ENCODE assay signal across 1 cellular context in the genomic region with DNA sequence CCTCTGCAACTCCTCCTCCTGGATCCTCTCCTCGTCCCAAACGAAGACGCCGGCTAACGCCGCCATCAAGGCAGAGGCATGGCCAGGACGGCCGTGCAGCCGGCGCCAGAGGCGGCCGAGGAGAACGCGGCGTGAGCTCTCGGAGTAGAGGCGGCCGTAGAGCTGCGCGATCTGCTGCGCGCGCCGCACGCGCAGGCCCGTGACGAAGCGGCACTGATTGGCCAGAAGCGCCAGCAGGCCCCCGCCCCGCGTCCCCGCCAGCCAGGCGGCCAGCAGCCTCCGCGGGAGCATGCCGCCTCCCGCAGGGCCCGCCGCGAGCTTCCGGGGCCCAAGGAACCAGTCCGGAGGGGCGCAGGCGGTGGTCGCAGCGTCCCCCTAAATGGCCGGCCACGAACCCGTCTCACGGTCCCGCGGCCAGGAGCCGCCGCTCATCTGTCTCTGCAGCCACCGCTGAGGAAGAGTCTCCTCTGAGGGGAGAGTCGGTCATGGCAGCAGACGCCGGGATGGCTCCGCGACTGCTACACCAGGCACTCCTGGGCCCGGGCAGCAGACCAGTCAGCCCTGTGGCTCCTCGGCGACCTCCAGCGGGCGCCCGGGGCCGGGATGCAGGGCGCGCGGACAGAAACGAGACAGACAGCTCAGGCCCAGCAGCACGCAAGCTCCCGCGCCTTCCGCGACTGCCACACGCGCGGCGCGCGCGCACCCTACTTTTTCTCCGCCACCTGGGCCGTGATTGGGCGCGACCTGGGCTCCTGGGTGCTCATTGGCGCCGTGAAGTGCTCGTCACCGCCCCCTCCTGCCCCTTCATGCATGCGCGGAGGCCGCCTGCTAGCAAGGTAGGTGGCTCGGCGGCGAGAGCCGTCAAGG.
TF ChIP-seq lines count a peak whose summit lies in the region.

A gene with protein sequence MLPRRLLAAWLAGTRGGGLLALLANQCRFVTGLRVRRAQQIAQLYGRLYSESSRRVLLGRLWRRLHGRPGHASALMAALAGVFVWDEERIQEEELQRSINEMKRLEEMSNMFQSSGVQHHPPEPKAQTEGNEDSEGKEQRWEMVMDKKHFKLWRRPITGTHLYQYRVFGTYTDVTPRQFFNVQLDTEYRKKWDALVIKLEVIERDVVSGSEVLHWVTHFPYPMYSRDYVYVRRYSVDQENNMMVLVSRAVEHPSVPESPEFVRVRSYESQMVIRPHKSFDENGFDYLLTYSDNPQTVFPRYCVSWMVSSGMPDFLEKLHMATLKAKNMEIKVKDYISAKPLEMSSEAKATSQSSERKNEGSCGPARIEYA (minus strand): TSS at position 684 of the 867 bp plus-strand sequence. CDS start 393 bp downstream, at position 291.

TF ChIP-seq in K562, 482 proteins besides CTCF, POLR2A, EP300 and RAD21 (continued from another document and continues in another):
- TF ChIP-seq JUN (IDR thresholded peaks at IDR 0.05; ENCODE audit: borderline replicate concordance, low read depth, low read length) (peak; percentile 13; the same call in 1 of the 2 replicates), JUN (CRISPR knock-in tag; IDR thresholded peaks at IDR 0.05; ENCODE audit: borderline replicate concordance) (no peak; the same call in none of the 2 replicates), ZNF133 (CRISPR knock-in tag; IDR thresholded peaks at IDR 0.05) (no peak), ZBED1 (IDR thresholded peaks at IDR 0.05) (no peak), MCM5 (IDR thresholded peaks at IDR 0.05; ENCODE audit: low read depth) (no peak), TAF15 (IDR thresholded peaks at IDR 0.05; ENCODE audit: low read depth, low read length) (no peak), CEBPG (CRISPR knock-in tag; IDR thresholded peaks at IDR 0.05) (no peak), CEBPG (tag; conservative IDR thresholded peaks at IDR 0.05 in 1 of 2, IDR thresholded peaks at IDR 0.05 in 1 of 2) (no peak), OTX1 (CRISPR knock-in tag; IDR thresholded peaks at IDR 0.05) (no peak), HEY1 (CRISPR knock-in tag; IDR thresholded peaks at IDR 0.05; ENCODE audit: borderline replicate concordance) (no peak), U2AF2 (optimal IDR thresholded peaks at IDR 0.05; ENCODE audit: low read depth, low read length) (no peak), SNIP1 (IDR thresholded peaks at IDR 0.05; ENCODE audit: low read depth) (no peak), MEF2D (tag; conservative IDR thresholded peaks at IDR 0.05; ENCODE audit: low read depth) (no peak), GTF2F1 (IDR thresholded peaks at IDR 0.05; ENCODE audit: low read depth, low read length) (peak; percentile 58; the same call in 1 of the 2 replicates), ZNF174 (CRISPR knock-in tag; IDR thresholded peaks at IDR 0.05) (no peak), PCBP2 (IDR thresholded peaks at IDR 0.05; ENCODE audit: low read depth, low read length, poor library complexity, severe bottlenecking) (no peak), ZNF354B (CRISPR knock-in tag; IDR thresholded peaks at IDR 0.05) (no peak), ZNF24 (IDR thresholded peaks at IDR 0.05) (no peak), CHCHD3 (CRISPR knock-in tag; IDR thresholded peaks at IDR 0.05) (no peak), ZBTB17 (CRISPR knock-in tag; IDR thresholded peaks at IDR 0.05) (0 out of 2 replicates have a peak, but pooled peaks have one; percentile 60), XRCC4 (IDR thresholded peaks at IDR 0.05; ENCODE audit: extremely low read depth, insufficient read depth, insufficient read length) (no peak), POLR3A (IDR thresholded peaks at IDR 0.05; ENCODE audit: borderline replicate concordance, extremely low read depth, insufficient read depth, insufficient read length) (no peak), ZNF384 (IDR thresholded peaks at IDR 0.05; ENCODE audit: low read depth, low read length) (no peak), GABPA (tag; conservative IDR thresholded peaks at IDR 0.05; ENCODE audit: low read depth) (no peak; the same call in 1 of the 2 replicates), FOS (IDR thresholded peaks at IDR 0.05; ENCODE audit: extremely low read depth, insufficient read length) (peak; percentile 94), SRSF3 (IDR thresholded peaks at IDR 0.05; ENCODE audit: insufficient read depth, low read length) (no peak), HNRNPUL1 (IDR thresholded peaks at IDR 0.05; ENCODE audit: low read length) (no peak), ZNF134 (CRISPR knock-in tag; conservative IDR thresholded peaks at IDR 0.05) (no peak), C11orf30 (IDR thresholded peaks at IDR 0.05; ENCODE audit: low read depth) (peak; percentile 51; the same call in 1 of the 2 replicates), SIRT6 (IDR thresholded peaks at IDR 0.05; ENCODE audit: low read depth, low read length) (no peak)
- TF ChIP-seq, protein P1, sequence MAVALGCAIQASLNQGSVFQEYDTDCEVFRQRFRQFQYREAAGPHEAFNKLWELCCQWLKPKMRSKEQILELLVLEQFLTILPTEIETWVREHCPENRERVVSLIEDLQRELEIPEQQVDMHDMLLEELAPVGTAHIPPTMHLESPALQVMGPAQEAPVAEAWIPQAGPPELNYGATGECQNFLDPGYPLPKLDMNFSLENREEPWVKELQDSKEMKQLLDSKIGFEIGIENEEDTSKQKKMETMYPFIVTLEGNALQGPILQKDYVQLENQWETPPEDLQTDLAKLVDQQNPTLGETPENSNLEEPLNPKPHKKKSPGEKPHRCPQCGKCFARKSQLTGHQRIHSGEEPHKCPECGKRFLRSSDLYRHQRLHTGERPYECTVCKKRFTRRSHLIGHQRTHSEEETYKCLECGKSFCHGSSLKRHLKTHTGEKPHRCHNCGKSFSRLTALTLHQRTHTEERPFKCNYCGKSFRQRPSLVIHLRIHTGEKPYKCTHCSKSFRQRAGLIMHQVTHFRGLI (CRISPR knock-in tag; IDR thresholded peaks at IDR 0.05): no peak
- TF ChIP-seq, protein P2, sequence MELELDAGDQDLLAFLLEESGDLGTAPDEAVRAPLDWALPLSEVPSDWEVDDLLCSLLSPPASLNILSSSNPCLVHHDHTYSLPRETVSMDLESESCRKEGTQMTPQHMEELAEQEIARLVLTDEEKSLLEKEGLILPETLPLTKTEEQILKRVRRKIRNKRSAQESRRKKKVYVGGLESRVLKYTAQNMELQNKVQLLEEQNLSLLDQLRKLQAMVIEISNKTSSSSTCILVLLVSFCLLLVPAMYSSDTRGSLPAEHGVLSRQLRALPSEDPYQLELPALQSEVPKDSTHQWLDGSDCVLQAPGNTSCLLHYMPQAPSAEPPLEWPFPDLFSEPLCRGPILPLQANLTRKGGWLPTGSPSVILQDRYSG (tag; conservative IDR thresholded peaks at IDR 0.05; ENCODE audit: low read depth): no peak
- TF ChIP-seq, protein P3, sequence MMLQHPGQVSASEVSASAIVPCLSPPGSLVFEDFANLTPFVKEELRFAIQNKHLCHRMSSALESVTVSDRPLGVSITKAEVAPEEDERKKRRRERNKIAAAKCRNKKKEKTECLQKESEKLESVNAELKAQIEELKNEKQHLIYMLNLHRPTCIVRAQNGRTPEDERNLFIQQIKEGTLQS (IDR thresholded peaks at IDR 0.05): no peak
- TF ChIP-seq, protein P3 (CRISPR knock-in tag; conservative IDR thresholded peaks at IDR 0.05): no peak; the same call in 1 of the 2 replicates
- TF ChIP-seq, protein P4, sequence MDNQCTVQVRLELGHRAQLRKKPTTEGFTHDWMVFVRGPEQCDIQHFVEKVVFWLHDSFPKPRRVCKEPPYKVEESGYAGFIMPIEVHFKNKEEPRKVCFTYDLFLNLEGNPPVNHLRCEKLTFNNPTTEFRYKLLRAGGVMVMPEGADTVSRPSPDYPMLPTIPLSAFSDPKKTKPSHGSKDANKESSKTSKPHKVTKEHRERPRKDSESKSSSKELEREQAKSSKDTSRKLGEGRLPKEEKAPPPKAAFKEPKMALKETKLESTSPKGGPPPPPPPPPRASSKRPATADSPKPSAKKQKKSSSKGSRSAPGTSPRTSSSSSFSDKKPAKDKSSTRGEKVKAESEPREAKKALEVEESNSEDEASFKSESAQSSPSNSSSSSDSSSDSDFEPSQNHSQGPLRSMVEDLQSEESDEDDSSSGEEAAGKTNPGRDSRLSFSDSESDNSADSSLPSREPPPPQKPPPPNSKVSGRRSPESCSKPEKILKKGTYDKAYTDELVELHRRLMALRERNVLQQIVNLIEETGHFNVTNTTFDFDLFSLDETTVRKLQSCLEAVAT (IDR thresholded peaks at IDR 0.05): peak; percentile 15 to 53; a peak in 1 of 4 replicates
- TF ChIP-seq, protein P5, sequence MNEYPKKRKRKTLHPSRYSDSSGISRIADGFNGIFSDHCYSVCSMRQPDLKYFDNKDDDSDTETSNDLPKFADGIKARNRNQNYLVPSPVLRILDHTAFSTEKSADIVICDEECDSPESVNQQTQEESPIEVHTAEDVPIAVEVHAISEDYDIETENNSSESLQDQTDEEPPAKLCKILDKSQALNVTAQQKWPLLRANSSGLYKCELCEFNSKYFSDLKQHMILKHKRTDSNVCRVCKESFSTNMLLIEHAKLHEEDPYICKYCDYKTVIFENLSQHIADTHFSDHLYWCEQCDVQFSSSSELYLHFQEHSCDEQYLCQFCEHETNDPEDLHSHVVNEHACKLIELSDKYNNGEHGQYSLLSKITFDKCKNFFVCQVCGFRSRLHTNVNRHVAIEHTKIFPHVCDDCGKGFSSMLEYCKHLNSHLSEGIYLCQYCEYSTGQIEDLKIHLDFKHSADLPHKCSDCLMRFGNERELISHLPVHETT (CRISPR knock-in tag; conservative IDR thresholded peaks at IDR 0.05 in 1 of 2, IDR thresholded peaks at IDR 0.05 in 1 of 2): peak in 1 of 2 experiments; percentile 79; a peak in 1 of 4 replicates
- TF ChIP-seq, protein P6, sequence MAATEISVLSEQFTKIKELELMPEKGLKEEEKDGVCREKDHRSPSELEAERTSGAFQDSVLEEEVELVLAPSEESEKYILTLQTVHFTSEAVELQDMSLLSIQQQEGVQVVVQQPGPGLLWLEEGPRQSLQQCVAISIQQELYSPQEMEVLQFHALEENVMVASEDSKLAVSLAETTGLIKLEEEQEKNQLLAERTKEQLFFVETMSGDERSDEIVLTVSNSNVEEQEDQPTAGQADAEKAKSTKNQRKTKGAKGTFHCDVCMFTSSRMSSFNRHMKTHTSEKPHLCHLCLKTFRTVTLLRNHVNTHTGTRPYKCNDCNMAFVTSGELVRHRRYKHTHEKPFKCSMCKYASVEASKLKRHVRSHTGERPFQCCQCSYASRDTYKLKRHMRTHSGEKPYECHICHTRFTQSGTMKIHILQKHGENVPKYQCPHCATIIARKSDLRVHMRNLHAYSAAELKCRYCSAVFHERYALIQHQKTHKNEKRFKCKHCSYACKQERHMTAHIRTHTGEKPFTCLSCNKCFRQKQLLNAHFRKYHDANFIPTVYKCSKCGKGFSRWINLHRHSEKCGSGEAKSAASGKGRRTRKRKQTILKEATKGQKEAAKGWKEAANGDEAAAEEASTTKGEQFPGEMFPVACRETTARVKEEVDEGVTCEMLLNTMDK (IDR thresholded peaks at IDR 0.05; ENCODE audit: borderline replicate concordance, insufficient read depth, low read depth, low read length, poor library complexity, severe bottlenecking): no peak
- TF ChIP-seq, protein P7, sequence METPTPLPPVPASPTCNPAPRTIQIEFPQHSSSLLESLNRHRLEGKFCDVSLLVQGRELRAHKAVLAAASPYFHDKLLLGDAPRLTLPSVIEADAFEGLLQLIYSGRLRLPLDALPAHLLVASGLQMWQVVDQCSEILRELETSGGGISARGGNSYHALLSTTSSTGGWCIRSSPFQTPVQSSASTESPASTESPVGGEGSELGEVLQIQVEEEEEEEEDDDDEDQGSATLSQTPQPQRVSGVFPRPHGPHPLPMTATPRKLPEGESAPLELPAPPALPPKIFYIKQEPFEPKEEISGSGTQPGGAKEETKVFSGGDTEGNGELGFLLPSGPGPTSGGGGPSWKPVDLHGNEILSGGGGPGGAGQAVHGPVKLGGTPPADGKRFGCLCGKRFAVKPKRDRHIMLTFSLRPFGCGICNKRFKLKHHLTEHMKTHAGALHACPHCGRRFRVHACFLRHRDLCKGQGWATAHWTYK (CRISPR knock-in tag; IDR thresholded peaks at IDR 0.05): peak; percentile 34; the same call in 1 of the 2 replicates
- TF ChIP-seq, protein P8, sequence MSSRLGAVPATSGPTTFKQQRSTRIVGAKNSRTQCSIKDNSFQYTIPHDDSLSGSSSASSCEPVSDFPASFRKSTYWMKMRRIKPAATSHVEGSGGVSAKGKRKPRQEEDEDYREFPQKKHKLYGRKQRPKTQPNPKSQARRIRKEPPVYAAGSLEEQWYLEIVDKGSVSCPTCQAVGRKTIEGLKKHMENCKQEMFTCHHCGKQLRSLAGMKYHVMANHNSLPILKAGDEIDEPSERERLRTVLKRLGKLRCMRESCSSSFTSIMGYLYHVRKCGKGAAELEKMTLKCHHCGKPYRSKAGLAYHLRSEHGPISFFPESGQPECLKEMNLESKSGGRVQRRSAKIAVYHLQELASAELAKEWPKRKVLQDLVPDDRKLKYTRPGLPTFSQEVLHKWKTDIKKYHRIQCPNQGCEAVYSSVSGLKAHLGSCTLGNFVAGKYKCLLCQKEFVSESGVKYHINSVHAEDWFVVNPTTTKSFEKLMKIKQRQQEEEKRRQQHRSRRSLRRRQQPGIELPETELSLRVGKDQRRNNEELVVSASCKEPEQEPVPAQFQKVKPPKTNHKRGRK (tag; IDR thresholded peaks at IDR 0.05): no peak
- TF ChIP-seq, protein P9, sequence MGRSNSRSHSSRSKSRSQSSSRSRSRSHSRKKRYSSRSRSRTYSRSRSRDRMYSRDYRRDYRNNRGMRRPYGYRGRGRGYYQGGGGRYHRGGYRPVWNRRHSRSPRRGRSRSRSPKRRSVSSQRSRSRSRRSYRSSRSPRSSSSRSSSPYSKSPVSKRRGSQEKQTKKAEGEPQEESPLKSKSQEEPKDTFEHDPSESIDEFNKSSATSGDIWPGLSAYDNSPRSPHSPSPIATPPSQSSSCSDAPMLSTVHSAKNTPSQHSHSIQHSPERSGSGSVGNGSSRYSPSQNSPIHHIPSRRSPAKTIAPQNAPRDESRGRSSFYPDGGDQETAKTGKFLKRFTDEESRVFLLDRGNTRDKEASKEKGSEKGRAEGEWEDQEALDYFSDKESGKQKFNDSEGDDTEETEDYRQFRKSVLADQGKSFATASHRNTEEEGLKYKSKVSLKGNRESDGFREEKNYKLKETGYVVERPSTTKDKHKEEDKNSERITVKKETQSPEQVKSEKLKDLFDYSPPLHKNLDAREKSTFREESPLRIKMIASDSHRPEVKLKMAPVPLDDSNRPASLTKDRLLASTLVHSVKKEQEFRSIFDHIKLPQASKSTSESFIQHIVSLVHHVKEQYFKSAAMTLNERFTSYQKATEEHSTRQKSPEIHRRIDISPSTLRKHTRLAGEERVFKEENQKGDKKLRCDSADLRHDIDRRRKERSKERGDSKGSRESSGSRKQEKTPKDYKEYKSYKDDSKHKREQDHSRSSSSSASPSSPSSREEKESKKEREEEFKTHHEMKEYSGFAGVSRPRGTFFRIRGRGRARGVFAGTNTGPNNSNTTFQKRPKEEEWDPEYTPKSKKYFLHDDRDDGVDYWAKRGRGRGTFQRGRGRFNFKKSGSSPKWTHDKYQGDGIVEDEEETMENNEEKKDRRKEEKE (IDR thresholded peaks at IDR 0.05; ENCODE audit: borderline replicate concordance in 1 of 2, control insufficient read depth in 1 of 2, low read depth in 2 of 2, low read length in 1 of 2): peak in 1 of 2 experiments; percentile 28; a peak in 1 of 4 replicates
- TF ChIP-seq, protein P10, sequence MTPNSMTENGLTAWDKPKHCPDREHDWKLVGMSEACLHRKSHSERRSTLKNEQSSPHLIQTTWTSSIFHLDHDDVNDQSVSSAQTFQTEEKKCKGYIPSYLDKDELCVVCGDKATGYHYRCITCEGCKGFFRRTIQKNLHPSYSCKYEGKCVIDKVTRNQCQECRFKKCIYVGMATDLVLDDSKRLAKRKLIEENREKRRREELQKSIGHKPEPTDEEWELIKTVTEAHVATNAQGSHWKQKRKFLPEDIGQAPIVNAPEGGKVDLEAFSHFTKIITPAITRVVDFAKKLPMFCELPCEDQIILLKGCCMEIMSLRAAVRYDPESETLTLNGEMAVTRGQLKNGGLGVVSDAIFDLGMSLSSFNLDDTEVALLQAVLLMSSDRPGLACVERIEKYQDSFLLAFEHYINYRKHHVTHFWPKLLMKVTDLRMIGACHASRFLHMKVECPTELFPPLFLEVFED (CRISPR knock-in tag; conservative IDR thresholded peaks at IDR 0.05): no peak
